3 cellular contexts compared by ENCODE assay signal in the genomic region with DNA sequence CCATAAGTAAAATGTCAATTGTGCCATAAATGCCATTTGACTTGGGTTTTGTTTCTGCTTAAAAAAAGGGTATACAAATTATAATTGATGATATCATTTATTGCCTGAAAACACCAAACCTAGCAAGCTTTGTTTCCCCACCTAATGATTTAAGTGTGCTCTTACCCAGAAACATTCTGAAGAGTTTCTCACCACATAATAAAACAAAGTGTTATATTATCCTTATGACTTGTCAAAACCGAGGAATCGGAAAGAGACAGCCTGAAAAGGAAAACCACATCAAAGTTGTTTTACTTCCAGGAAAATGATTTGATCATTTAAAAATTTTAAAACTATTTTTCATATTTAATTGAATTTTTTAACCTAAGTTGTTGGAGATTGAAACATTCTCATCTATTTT.
TF ChIP-seq lines count a peak whose summit lies in the region.

No MANE protein-coding gene starts in this region.

TF ChIP-seq in SK-N-SH, 30 proteins besides CTCF, POLR2A, EP300 and RAD21:
- TF ChIP-seq, protein P1, sequence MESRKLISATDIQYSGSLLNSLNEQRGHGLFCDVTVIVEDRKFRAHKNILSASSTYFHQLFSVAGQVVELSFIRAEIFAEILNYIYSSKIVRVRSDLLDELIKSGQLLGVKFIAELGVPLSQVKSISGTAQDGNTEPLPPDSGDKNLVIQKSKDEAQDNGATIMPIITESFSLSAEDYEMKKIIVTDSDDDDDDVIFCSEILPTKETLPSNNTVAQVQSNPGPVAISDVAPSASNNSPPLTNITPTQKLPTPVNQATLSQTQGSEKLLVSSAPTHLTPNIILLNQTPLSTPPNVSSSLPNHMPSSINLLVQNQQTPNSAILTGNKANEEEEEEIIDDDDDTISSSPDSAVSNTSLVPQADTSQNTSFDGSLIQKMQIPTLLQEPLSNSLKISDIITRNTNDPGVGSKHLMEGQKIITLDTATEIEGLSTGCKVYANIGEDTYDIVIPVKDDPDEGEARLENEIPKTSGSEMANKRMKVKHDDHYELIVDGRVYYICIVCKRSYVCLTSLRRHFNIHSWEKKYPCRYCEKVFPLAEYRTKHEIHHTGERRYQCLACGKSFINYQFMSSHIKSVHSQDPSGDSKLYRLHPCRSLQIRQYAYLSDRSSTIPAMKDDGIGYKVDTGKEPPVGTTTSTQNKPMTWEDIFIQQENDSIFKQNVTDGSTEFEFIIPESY (IDR thresholded peaks at IDR 0.05; ENCODE audit: borderline replicate concordance, low read depth): no peak
- TF ChIP-seq FOXJ3 (CRISPR knock-in tag; IDR thresholded peaks at IDR 0.05): no peak
- TF ChIP-seq FOXM1 (IDR thresholded peaks at IDR 0.05; ENCODE audit: low read depth): no peak
- TF ChIP-seq RXRA (IDR thresholded peaks at IDR 0.05; ENCODE audit: borderline replicate concordance, low read depth): no peak
- no peak for TF ChIP-seq GATA2 (CRISPR knock-in tag; IDR thresholded peaks at IDR 0.05)

TF ChIP-seq in SK-N-SH treated with all-trans-retinoic acid at 6 μM for 48 hours, 23 proteins besides CTCF, POLR2A, EP300 and RAD21 (continued from another document):
- no peak for TF ChIP-seq TOX (CRISPR knock-in tag; IDR thresholded peaks at IDR 0.05; ENCODE audit: borderline replicate concordance)
- TF ChIP-seq, protein P2, sequence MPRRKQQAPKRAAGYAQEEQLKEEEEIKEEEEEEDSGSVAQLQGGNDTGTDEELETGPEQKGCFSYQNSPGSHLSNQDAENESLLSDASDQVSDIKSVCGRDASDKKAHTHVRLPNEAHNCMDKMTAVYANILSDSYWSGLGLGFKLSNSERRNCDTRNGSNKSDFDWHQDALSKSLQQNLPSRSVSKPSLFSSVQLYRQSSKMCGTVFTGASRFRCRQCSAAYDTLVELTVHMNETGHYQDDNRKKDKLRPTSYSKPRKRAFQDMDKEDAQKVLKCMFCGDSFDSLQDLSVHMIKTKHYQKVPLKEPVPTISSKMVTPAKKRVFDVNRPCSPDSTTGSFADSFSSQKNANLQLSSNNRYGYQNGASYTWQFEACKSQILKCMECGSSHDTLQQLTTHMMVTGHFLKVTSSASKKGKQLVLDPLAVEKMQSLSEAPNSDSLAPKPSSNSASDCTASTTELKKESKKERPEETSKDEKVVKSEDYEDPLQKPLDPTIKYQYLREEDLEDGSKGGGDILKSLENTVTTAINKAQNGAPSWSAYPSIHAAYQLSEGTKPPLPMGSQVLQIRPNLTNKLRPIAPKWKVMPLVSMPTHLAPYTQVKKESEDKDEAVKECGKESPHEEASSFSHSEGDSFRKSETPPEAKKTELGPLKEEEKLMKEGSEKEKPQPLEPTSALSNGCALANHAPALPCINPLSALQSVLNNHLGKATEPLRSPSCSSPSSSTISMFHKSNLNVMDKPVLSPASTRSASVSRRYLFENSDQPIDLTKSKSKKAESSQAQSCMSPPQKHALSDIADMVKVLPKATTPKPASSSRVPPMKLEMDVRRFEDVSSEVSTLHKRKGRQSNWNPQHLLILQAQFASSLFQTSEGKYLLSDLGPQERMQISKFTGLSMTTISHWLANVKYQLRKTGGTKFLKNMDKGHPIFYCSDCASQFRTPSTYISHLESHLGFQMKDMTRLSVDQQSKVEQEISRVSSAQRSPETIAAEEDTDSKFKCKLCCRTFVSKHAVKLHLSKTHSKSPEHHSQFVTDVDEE (CRISPR knock-in tag; IDR thresholded peaks at IDR 0.05): no peak
- TF ChIP-seq ARNTL (CRISPR knock-in tag; IDR thresholded peaks at IDR 0.05; ENCODE audit: borderline replicate concordance, low read depth): no peak
- TF ChIP-seq ESRRG (CRISPR knock-in tag; IDR thresholded peaks at IDR 0.05): no peak
- TF ChIP-seq ISL1 (CRISPR knock-in tag; IDR thresholded peaks at IDR 0.05): no peak
- TF ChIP-seq, protein P3, sequence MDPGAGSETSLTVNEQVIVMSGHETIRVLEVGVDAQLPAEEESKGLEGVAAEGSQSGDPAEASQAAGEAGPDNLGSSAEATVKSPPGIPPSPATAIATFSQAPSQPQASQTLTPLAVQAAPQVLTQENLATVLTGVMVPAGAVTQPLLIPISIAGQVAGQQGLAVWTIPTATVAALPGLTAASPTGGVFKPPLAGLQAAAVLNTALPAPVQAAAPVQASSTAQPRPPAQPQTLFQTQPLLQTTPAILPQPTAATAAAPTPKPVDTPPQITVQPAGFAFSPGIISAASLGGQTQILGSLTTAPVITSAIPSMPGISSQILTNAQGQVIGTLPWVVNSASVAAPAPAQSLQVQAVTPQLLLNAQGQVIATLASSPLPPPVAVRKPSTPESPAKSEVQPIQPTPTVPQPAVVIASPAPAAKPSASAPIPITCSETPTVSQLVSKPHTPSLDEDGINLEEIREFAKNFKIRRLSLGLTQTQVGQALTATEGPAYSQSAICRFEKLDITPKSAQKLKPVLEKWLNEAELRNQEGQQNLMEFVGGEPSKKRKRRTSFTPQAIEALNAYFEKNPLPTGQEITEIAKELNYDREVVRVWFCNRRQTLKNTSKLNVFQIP (CRISPR knock-in tag; IDR thresholded peaks at IDR 0.05; ENCODE audit: borderline replicate concordance, low read depth): no peak
- no peak for TF ChIP-seq PPARA (CRISPR knock-in tag; IDR thresholded peaks at IDR 0.05; ENCODE audit: borderline replicate concordance)
- no peak for TF ChIP-seq SNAI2 (CRISPR knock-in tag; IDR thresholded peaks at IDR 0.05)
- no peak for TF ChIP-seq CSDC2 (CRISPR knock-in tag; IDR thresholded peaks at IDR 0.05)
- TF ChIP-seq CSRNP3 (CRISPR knock-in tag; IDR thresholded peaks at IDR 0.05): no peak
- no peak for TF ChIP-seq ZC3H10 (CRISPR knock-in tag; IDR thresholded peaks at IDR 0.05)
- no peak for TF ChIP-seq TCF4 (CRISPR knock-in tag; IDR thresholded peaks at IDR 0.05; ENCODE audit: borderline replicate concordance)

TF ChIP-seq in K562, 482 proteins besides CTCF, POLR2A, EP300 and RAD21 (continued from another document):
- TF ChIP-seq, protein P4, sequence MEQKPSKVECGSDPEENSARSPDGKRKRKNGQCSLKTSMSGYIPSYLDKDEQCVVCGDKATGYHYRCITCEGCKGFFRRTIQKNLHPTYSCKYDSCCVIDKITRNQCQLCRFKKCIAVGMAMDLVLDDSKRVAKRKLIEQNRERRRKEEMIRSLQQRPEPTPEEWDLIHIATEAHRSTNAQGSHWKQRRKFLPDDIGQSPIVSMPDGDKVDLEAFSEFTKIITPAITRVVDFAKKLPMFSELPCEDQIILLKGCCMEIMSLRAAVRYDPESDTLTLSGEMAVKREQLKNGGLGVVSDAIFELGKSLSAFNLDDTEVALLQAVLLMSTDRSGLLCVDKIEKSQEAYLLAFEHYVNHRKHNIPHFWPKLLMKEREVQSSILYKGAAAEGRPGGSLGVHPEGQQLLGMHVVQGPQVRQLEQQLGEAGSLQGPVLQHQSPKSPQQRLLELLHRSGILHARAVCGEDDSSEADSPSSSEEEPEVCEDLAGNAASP (IDR thresholded peaks at IDR 0.05): no peak
- TF ChIP-seq POLR2B (IDR thresholded peaks at IDR 0.05; ENCODE audit: low read depth, partially characterized antibody): no peak
- no peak for TF ChIP-seq ZNF263 (CRISPR knock-in tag; IDR thresholded peaks at IDR 0.05; ENCODE audit: borderline replicate concordance)
- no peak for TF ChIP-seq CBX2 (IDR thresholded peaks at IDR 0.05; ENCODE audit: insufficient read depth, low read length, poor library complexity, severe bottlenecking)
- TF ChIP-seq ETS1 (conservative IDR thresholded peaks at IDR 0.05; ENCODE audit: control insufficient read depth, low read depth, low read length): no peak
- TF ChIP-seq IRF2 (CRISPR knock-in tag; IDR thresholded peaks at IDR 0.05): no peak
- TF ChIP-seq ELF4 (CRISPR knock-in tag; IDR thresholded peaks at IDR 0.05): no peak
- TF ChIP-seq BDP1 (IDR thresholded peaks at IDR 0.05; ENCODE audit: insufficient read depth, insufficient read length): no peak
- no peak for TF ChIP-seq SMAD1 (IDR thresholded peaks at IDR 0.05; ENCODE audit: low read depth, low read length, partially characterized antibody)
- TF ChIP-seq HCFC1 (IDR thresholded peaks at IDR 0.05; ENCODE audit: low read depth, low read length): no peak
- no peak for TF ChIP-seq CEBPG (CRISPR knock-in tag; IDR thresholded peaks at IDR 0.05)
- TF ChIP-seq CEBPG (tag; conservative IDR thresholded peaks at IDR 0.05 in 1 of 2, IDR thresholded peaks at IDR 0.05 in 1 of 2): no peak
- no peak for TF ChIP-seq RAD51 (IDR thresholded peaks at IDR 0.05; ENCODE audit: borderline replicate concordance, low read depth)
- no peak for TF ChIP-seq SLC30A9 (CRISPR knock-in tag; IDR thresholded peaks at IDR 0.05)
